8 cellular contexts compared by ENCODE assay signal in genomic region chr4:53377319-53378170, GRCh38. TPM values are rescaled to one million over a fixed set of nuclear protein-coding genes. Genes with fewer than 3 reads are reported as not detected.
A peak's percentile ranks its signal among the peaks of the same experiment; 100 is the strongest.
DNase-seq lines count a peak whose midpoint lies in the region; TF ChIP-seq lines count a peak whose summit lies in the region.

FIP1L1 (plus strand) TSS chr4:53377641; CDS start chr4:53377839, 198 bp downstream.

- peaks cover 18% of the 10 kb centered on the region for H4K20me1 ChIP-seq in SK-N-SH (ENCODE audit: insufficient read depth)

- TF ChIP-seq POLR2A in suprapubic skin (IDR thresholded peaks at IDR 0.05) = peak; percentile 70 to 81

- DNase-seq in GM04503 (ENCODE audit: low read depth) = peak; percentile 39
- DNase-seq in HFF-Myc (ENCODE audit: extremely low read depth, low read depth) = peak; percentile 65
- DNase-seq in NAMALWA (ENCODE audit: low spot score) = peak; percentile 95
- DNase-seq in SK-N-SH = peak; percentile 98
- peak; percentile 84 for DNase-seq in globus pallidus (ENCODE audit: low spot score)
- peak in 55 of 56 donors; percentile 44 to 93 (median 83) for DNase-seq in nucleus accumbens (lab: John Stamatoyannopoulos, UW)
- DNase-seq in suprapubic skin (ENCODE audit: low spot score in 2 of 2) = peak; percentile 95

- no peaks in the 10 kb centered on the region for H3K9me2 ChIP-seq in SK-N-SH

- no peak for TF ChIP-seq RAD21 in SK-N-SH (IDR thresholded peaks at IDR 0.05; ENCODE audit: low read length)

- TF ChIP-seq EP300 in SK-N-SH (IDR thresholded peaks at IDR 0.05; ENCODE audit: borderline replicate concordance in 1 of 2, low read depth in 1 of 2, low read length in 1 of 2) (no peak), suprapubic skin (IDR thresholded peaks at IDR 0.05) (no peak)

- H3K4me1 ChIP-seq in SK-N-SH (ENCODE audit: control insufficient read depth in 1 of 2, insufficient read depth in 2 of 2, low read depth in 1 of 2, low read length in 1 of 2) (peaks cover 8 to 12% of the 10 kb centered on the region in 2 experiments; a peak in 3 of 4 replicates), suprapubic skin (peaks cover 33% of the 10 kb centered on the region)

- POLR2A ChIA-PET in SK-N-SH (lab: Yijun Ruan, JAX) = interaction anchor here (1.2 to 2.3 kb wide), 3 partner anchors 11 to 325 kb away, joined by 3 to 7 read pairs (median 6); partner anchors contain the start of gene SCFD2

- peak within 1 kb of the TSS; percentile 91 for H2AFZ ChIP-seq in SK-N-SH (ENCODE audit: low read depth)

- TF ChIP-seq CTCF in HFF-Myc (IDR thresholded peaks at IDR 0.05; ENCODE audit: low read depth, low read length, missing control alignments) (no peak), SK-N-SH (IDR thresholded peaks at IDR 0.05) (no peak), suprapubic skin (IDR thresholded peaks at IDR 0.05) (no peak)

- H3K79me2 ChIP-seq in SK-N-SH (ENCODE audit: insufficient read depth) = peaks cover 51% of the 10 kb centered on the region

- H3K27ac Mint-ChIP-seq in activated naive CD4-positive, alpha-beta T cell treated with anti-CD3 and anti-CD28 coated beads, Interleukin-2, amount 50 U/mL, for 24 hours = peak within 1 kb of the TSS; percentile 98

- H3K36me3 ChIP-seq in SK-N-SH (replicated peaks in 1 of 2; ENCODE audit: control insufficient read depth in 1 of 2, insufficient read depth in 2 of 2, low read length in 1 of 2) (peaks cover 11 to 17% of the 10 kb centered on the region in 2 experiments), suprapubic skin (peaks cover 4% of the 10 kb centered on the region)

- H3K4me2 ChIP-seq in SK-N-SH = peak within 1 kb of the TSS; percentile 83

- H3K9me3 Mint-ChIP-seq in activated naive CD4-positive, alpha-beta T cell treated with anti-CD3 and anti-CD28 coated beads, Interleukin-2, amount 50 U/mL, for 24 hours = no peaks in the 10 kb centered on the region

- H3K9ac ChIP-seq in SK-N-SH = peak within 1 kb of the TSS; percentile 88

- CTCF ChIA-PET in SK-N-SH (lab: Yijun Ruan, JAX) = interaction anchor here (0.6 to 1.2 kb wide), 3 partner anchors 61 to 857 kb away, joined by 3 read pairs; no protein-coding TSS in a partner anchor

- no peaks in the 10 kb centered on the region for H3F3A ChIP-seq in SK-N-SH (replicated peaks; ENCODE audit: insufficient read depth)

- 2% methylated on average over 12 of the region's 85 CpGs for WGBS in SK-N-SH (ENCODE audit: low lambda C conversion rate)
- WGBS in suprapubic skin = under 1% methylated on average over 76 of the region's 85 CpGs

- H3K9me3 ChIP-seq in SK-N-SH (no peaks in the 10 kb centered on the region), suprapubic skin (no peaks in the 10 kb centered on the region)

- H3K27me3 Mint-ChIP-seq in activated naive CD4-positive, alpha-beta T cell treated with anti-CD3 and anti-CD28 coated beads, Interleukin-2, amount 50 U/mL, for 24 hours = no peaks in the 10 kb centered on the region

- H3K27me3 ChIP-seq in SK-N-SH (ENCODE audit: insufficient read depth) (no peaks in the 10 kb centered on the region), suprapubic skin (no peaks in the 10 kb centered on the region)

- H3K36me3 Mint-ChIP-seq in activated naive CD4-positive, alpha-beta T cell treated with anti-CD3 and anti-CD28 coated beads, Interleukin-2, amount 50 U/mL, for 24 hours = peaks cover 9% of the 10 kb centered on the region

- H3K27ac ChIP-seq in SK-N-SH (ENCODE audit: low read depth in 2 of 2, low read length in 1 of 2) (peak within 1 kb of the TSS; percentile 74 to 94), suprapubic skin (peak within 1 kb of the TSS; percentile 89)

- H3K4me3 ChIP-seq in HFF-Myc (replicated peaks; ENCODE audit: low read depth, low read length) (peak within 1 kb of the TSS; percentile 80), SK-N-SH (ENCODE audit: low read depth in 2 of 2, low read length in 1 of 2) (peak within 1 kb of the TSS; percentile 82 to 96), suprapubic skin (peak within 1 kb of the TSS; percentile 91)

- H3K4me3 Mint-ChIP-seq in activated naive CD4-positive, alpha-beta T cell treated with anti-CD3 and anti-CD28 coated beads, Interleukin-2, amount 50 U/mL, for 24 hours = peak within 1 kb of the TSS; percentile 98

- H3K4me1 Mint-ChIP-seq in activated naive CD4-positive, alpha-beta T cell treated with anti-CD3 and anti-CD28 coated beads, Interleukin-2, amount 50 U/mL, for 24 hours = peaks cover 35% of the 10 kb centered on the region

TF ChIP-seq in SK-N-SH, 30 proteins besides CTCF, POLR2A, EP300 and RAD21:
- TF ChIP-seq POLR2AphosphoS5 (IDR thresholded peaks at IDR 0.05; ENCODE audit: low read depth, low read length) = peak; percentile 89
- TF ChIP-seq GABPA (IDR thresholded peaks at IDR 0.05; ENCODE audit: low read depth) = peak; percentile 67
- no peak for TF ChIP-seq TCF12 (IDR thresholded peaks at IDR 0.05)
- TF ChIP-seq NRF1 (IDR thresholded peaks at IDR 0.05; ENCODE audit: low read depth, low read length) = peak; percentile 96
- peak; percentile 85 for TF ChIP-seq YY1 (IDR thresholded peaks at IDR 0.05; ENCODE audit: low read depth)
- no peak for TF ChIP-seq USF1 (IDR thresholded peaks at IDR 0.05; ENCODE audit: borderline replicate concordance, low read depth)
- TF ChIP-seq TAF1 (IDR thresholded peaks at IDR 0.05; ENCODE audit: borderline replicate concordance, low read depth, low read length) = peak; percentile 88
- TF ChIP-seq ELF1 (IDR thresholded peaks at IDR 0.05) = peak; percentile 44
- TF ChIP-seq CHD2 (IDR thresholded peaks at IDR 0.05; ENCODE audit: low read length, partially characterized antibody) = peak; percentile 81
- 0 out of 2 replicates have a peak, but pooled peaks have one; percentile 37 for TF ChIP-seq SIN3A (IDR thresholded peaks at IDR 0.05; ENCODE audit: borderline replicate concordance, low read depth, low read length)
- no peak for TF ChIP-seq IRF3 (IDR thresholded peaks at IDR 0.05; ENCODE audit: low read depth, low read length)

RNA-seq across cellular contexts. Expression of gene FIP1L1, which starts in this region (rescaled TPM):
- polyA plus RNA-seq in SK-N-SH (2012; rRNA removed) = 20.2 and 20.3 TPM in 2 replicates
- polyA plus RNA-seq in SK-N-SH (2012; cell fraction: cytosol; rRNA removed) = 23.4 and 28.6 TPM in 2 replicates
- 31.3 and 38.8 TPM in 2 replicates for polyA plus RNA-seq in SK-N-SH (2012; cell fraction: nucleus; rRNA removed)
- 10 to 100 TPM; 33.8 to 57.5 (median 46.6) TPM for total RNA-seq in suprapubic skin

Comparison
In these comparisons a context has a peak if more than half of its experiments do, and no peak if none do; other contexts are left out.
1. Peak in every context shown above with its lines: DNase-seq, H3K4me3 ChIP-seq and H3K27ac ChIP-seq.
2. DNase-seq: peak in every context shown above with its lines; median percentile 98 in SK-N-SH; 95 in NAMALWA; 95 in suprapubic skin; 84 in globus pallidus; 83 in nucleus accumbens; 65 in HFF-Myc; 39 in GM04503.